Comparison of ENCODE assay signal across 18 cellular contexts in genomic region chr6:84515082-84515481, GRCh38.
A peak's percentile ranks its signal among the peaks of the same experiment; 100 is the strongest.
DNase-seq lines count a peak whose midpoint lies in the region; ATAC-seq and TF ChIP-seq lines count a peak whose summit lies in the region.
"Had no signal": no experiment of that assay in that cellular context is flagged by ENCODE, and none has a peak within 500 bp of the region (broad histone marks: within the 10 kb centered on the region; RNA-seq: fewer than 3 reads in every experiment).

No MANE protein-coding gene starts in this region.

- peak overlapping the region; percentile 35 to 60 for H3K27ac ChIP-seq in tibial artery
- no peak overlapping the region for H3K27ac ChIP-seq in CD4-positive, alpha-beta memory T cell (ENCODE audit: low read depth, low read length)
- H3K27ac ChIP-seq: PC-9, SJCRH30 had no signal

- intact Hi-C loops in tibial artery (cut with DNase I; ENCODE audit: low total_unique reads), result no loop called here
- intact Hi-C loops in CD4-positive, alpha-beta memory T cell (cut with micrococcal nuclease), result no loop called here

- H3K9me3 Mint-ChIP-seq in CD4-positive, alpha-beta memory T cell, result peaks cover 0 to 2% (median 0%) of the 10 kb centered on the region in 8 donors

- H3K36me3 ChIP-seq in tibial artery, result no peaks in the 10 kb centered on the region
- H3K36me3 ChIP-seq in CD4-positive, alpha-beta memory T cell (ENCODE audit: insufficient read depth, low read length), result no peaks in the 10 kb centered on the region
- H3K36me3 ChIP-seq: SJCRH30 had no signal

- no peaks in the 10 kb centered on the region for H3K36me3 Mint-ChIP-seq in CD4-positive, alpha-beta memory T cell

- no peaks in the 10 kb centered on the region for H3K27me3 Mint-ChIP-seq in CD4-positive, alpha-beta memory T cell

- H3K9me3 ChIP-seq in tibial artery, result no peaks in the 10 kb centered on the region
- no peaks in the 10 kb centered on the region for H3K9me3 ChIP-seq in CD4-positive, alpha-beta memory T cell (ENCODE audit: control insufficient read depth in 1 of 2, low read length in 2 of 2)
- H3K9me3 ChIP-seq: SJCRH30 had no signal

- POLR2A ChIA-PET in CD4-positive, alpha-beta memory T cell (lab: Charles Lee; ENCODE audit: partially characterized antibody), result no interaction called here

- H3K27ac Mint-ChIP-seq in CD4-positive, alpha-beta memory T cell, result no peak overlapping the region

- in situ Hi-C loops in astrocyte of the spinal cord (cut with HindIII; ENCODE audit: low sequenced_read_pairs), result no loop called here

- CTCF ChIA-PET in CD4-positive, alpha-beta memory T cell (lab: Charles Lee; ENCODE audit: partially characterized antibody), result no interaction called here

- H3K4me3 ChIP-seq in astrocyte of the spinal cord (ENCODE audit: low read depth, low read length) (no peak overlapping the region), tibial artery (no peak overlapping the region)
- no peak overlapping the region for H3K4me3 ChIP-seq in CD4-positive, alpha-beta memory T cell (ENCODE audit: low read length in 2 of 2)
- H3K4me3 ChIP-seq: GM12878, PC-9, SJCRH30 had no signal

- peaks cover 0 to 58% (median 4%) of the 10 kb centered on the region in 4 donors for H3K4me1 ChIP-seq in tibial artery
- H3K4me1 ChIP-seq in CD4-positive, alpha-beta memory T cell (ENCODE audit: insufficient read depth, low read length), result no peaks in the 10 kb centered on the region

- DNase-seq in M059J (ENCODE audit: low read depth) (peak; percentile 22), astrocyte of the spinal cord (ENCODE audit: low read depth, low spot score) (peak; percentile 47), iris pigment epithelial cell (ENCODE audit: low read depth) (peak; percentile 41), tibial artery (no peak)
- no peak for DNase-seq in CD4-positive, alpha-beta memory T cell
- DNase-seq in stimulated activated CD4-positive, alpha-beta T cell treated with anti-CD3 and anti-CD28 coated beads, Interleukin-15, amount 100 ng/mL, for 24 hours, result no peak
- DNase-seq: COR-L47, GF-D8, GOT3, KG1, NCI-H2029, NCI-H345, NCI-H524 treated with DMSO at 0.1 percent for 48 hours, PC-9, SJCRH30 had no signal

- ATAC-seq in GM18907 (IDR thresholded peaks at IDR 0.05; ENCODE audit: unreplicated experiment) (no peak), HG03571 (IDR thresholded peaks at IDR 0.05; ENCODE audit: unreplicated experiment) (no peak)
- ATAC-seq: GM12878 had no signal

- H3K4me3 Mint-ChIP-seq in CD4-positive, alpha-beta memory T cell, result no peak overlapping the region

- H3K27me3 ChIP-seq in tibial artery, result no peaks in the 10 kb centered on the region
- H3K27me3 ChIP-seq in CD4-positive, alpha-beta memory T cell (ENCODE audit: insufficient read depth, low read length), result no peaks in the 10 kb centered on the region
- H3K27me3 ChIP-seq: SJCRH30 had no signal

- H3K4me1 Mint-ChIP-seq in CD4-positive, alpha-beta memory T cell, result no peaks in the 10 kb centered on the region

- TF ChIP-seq CTCF in astrocyte of the spinal cord (IDR thresholded peaks at IDR 0.05; ENCODE audit: low read depth, low read length), result no peak
- TF ChIP-seq CTCF in tibial artery (IDR thresholded peaks at IDR 0.05), result no peak

Comparison
In these comparisons a context has a peak if more than half of its experiments do, and no peak if none do; other contexts are left out.
1. DNase-seq: peak in M059J (single experiment), astrocyte of the spinal cord (single experiment) and iris pigment epithelial cell (single experiment); none in tibial artery (0 of 2), CD4-positive, alpha-beta memory T cell (0 of 5) and stimulated activated CD4-positive, alpha-beta T cell treated with anti-CD3 and anti-CD28 coated beads, Interleukin-15, amount 100 ng/mL, for 24 hours (single experiment).